Comparison of ENCODE assay signal across 36 cellular contexts in the genomic region with DNA sequence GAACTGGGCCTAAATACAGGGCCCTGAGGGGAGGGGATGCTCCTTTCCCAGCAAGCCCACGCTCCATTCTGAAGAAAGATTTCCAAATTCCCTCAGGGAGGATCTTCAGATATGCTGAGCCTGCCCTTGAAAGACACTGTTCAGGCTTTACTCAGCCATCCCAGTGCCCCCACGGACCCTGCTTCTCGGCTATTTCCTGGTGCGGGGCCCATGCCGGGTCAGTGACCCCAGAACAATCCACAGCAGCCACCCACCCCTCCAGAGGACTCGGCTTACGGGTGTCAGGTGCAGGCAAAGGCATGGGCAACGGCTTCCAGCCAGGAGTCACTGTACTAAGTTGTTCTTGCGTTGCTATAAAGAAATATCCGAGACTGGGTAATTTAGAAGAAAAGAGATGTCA.
"Had no signal": no experiment of that assay in that cellular context is flagged by ENCODE, and none has a peak within 500 bp of the region (broad histone marks: within the 10 kb centered on the region; RNA-seq: fewer than 3 reads in every experiment).

No MANE protein-coding gene starts in this region.

- ATAC-seq: activated CD8-positive, alpha-beta memory T cell treated with anti-CD3 and anti-CD28 coated beads, Interleukin-2, amount 10 ng/mL, durations not matched to agents 7 days and 5 days; activated T-cell treated with anti-CD3 and anti-CD28 coated beads, Interleukin-2, amount 50 U/mL, for 72 hours; activated T-helper 17 cell treated with anti-CD3 and anti-CD28 coated beads, Interleukin-2, amount 50 U/mL, for 72 hours; PC-3 had no signal

- H3K36me3 ChIP-seq: brain microvascular endothelial cell, MG63, Peyer's patch, WERI-Rb-1 had no signal

- DNase-seq: activated CD4-positive, alpha-beta memory T cell treated with anti-CD3 and anti-CD28 coated beads, Interleukin-2, amount 10 ng/mL, durations not matched to agents 7 days and 5 days; activated CD4-positive, alpha-beta T cell treated with anti-CD3 and anti-CD28 coated beads for 1 hour; activated CD4-positive, alpha-beta T cell treated with anti-CD3 and anti-CD28 coated beads for 48 hours; activated CD4-positive, CD25-positive, alpha-beta regulatory T cell; activated CD8-positive, alpha-beta memory T cell treated with anti-CD3 and anti-CD28 coated beads for 24 hours; activated CD8-positive, alpha-beta memory T cell treated with anti-CD3 and anti-CD28 coated beads, Interleukin-2, amount 10 ng/mL, durations not matched to agents 7 days and 5 days; activated CD8-positive, alpha-beta memory T cell treated with anti-CD3 and anti-CD28 coated beads, Interleukin-2, amount 50 U/mL, for 48 hours; activated gamma-delta T cell treated with Interleukin-2 at 50 U/mL for 16 hours; activated naive CD4-positive, alpha-beta T cell treated with anti-CD3 and anti-CD28 coated beads for 36 hours; activated naive CD8-positive, alpha-beta T cell treated with anti-CD3 and anti-CD28 coated beads, Interleukin-2, amount 50 U/mL, for 24 hours; activated T-cell treated with anti-CD3 and anti-CD28 coated beads, Interleukin-2, amount 50 U/mL, for 72 hours; anterior cingulate cortex; brain microvascular endothelial cell; central memory CD4-positive, alpha-beta T cell; Kasumi-1; KG1; MG63; NCI-H1048; NCI-H1105 treated with DMSO at 0.1 percent for 48 hours; NCI-H1436; NCI-H1694; NCI-H2029; NCI-H510A; NCI-H526; NCI-H748 treated with DMSO at 0.1 percent for 48 hours; NK-92 treated with Interleukin-12 subunit alpha and Interleukin-12 subunit beta, amount 100 ng/mL, for 24 hours; PC-3; Right ventricle myocardium superior; SW 1271; T-helper 1 cell; T-helper 2 cell; T-helper 9 cell; WERI-Rb-1 had no signal

- H3K27me3 ChIP-seq: brain microvascular endothelial cell, MG63, Peyer's patch had no signal

- H3K9me3 ChIP-seq: MG63, Peyer's patch had no signal

- H3K4me3 ChIP-seq: MG63, Peyer's patch had no signal

- H3K4me1 ChIP-seq: Peyer's patch had no signal

- H3K27ac ChIP-seq: brain microvascular endothelial cell, Peyer's patch, RWPE1, WERI-Rb-1 had no signal
